ENCODE assay signal across 8 cellular contexts in the genomic region with DNA sequence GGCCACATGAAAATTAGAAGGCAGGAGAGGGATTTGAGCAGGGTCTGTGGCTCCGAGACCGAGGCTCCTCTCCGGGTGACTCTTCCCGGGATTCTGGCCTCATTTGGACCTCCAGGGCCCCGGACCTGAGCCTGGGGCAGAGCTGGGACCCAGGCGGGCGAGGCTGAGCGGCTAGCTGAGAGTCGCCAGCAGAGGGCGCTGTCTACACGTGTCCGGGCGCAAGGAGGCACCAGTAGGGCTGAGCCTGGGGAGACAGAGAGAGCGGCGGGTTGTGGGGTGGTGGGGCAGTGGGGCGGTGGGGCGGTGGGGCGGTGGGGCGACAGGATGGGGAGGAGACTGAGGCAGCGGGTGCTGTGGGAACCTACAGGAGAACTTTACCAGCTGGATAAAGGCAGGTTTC. TPM values are rescaled to one million over a fixed set of nuclear protein-coding genes. Genes with fewer than 3 reads are reported as not detected.
DNase-seq lines count a peak whose midpoint lies in the region; ATAC-seq, FAIRE-seq and TF ChIP-seq lines count a peak whose summit lies in the region.
"Not testable (repeated sequence)": the region's sequence is repeated elsewhere in the genome, so short reads cannot be mapped to it uniquely, and the experiment has no call there.

No MANE protein-coding gene starts in this region.

- not testable (repeated sequence) for H3K4me3 ChIP-seq in A549; RWPE2 (ENCODE audit: severe bottlenecking); psoas muscle

- H3K4me1 ChIP-seq in A549; RWPE2 (ENCODE audit: insufficient read depth, poor library complexity, severe bottlenecking); psoas muscle: not testable (repeated sequence)

- not testable (repeated sequence) for H3K27me3 Mint-ChIP-seq in activated naive CD8-positive, alpha-beta T cell treated with anti-CD3 and anti-CD28 coated beads, Interleukin-2, amount 50 U/mL, for 24 hours

- H3K27ac ChIP-seq in A549; RWPE2 (ENCODE audit: poor library complexity, severe bottlenecking); psoas muscle: not testable (repeated sequence)

- not testable (repeated sequence) for FAIRE-seq in A549 (lab: Jason Lieb, UNC)

- not testable (repeated sequence) for DNase-seq in A549 (ENCODE audit: low read depth in 1 of 2, low spot score in 1 of 2); RWPE2 (ENCODE audit: low spot score); activated naive CD8-positive, alpha-beta T cell treated with anti-CD3 and anti-CD28 coated beads, Interleukin-2, amount 50 U/mL, for 24 hours; left colon; psoas muscle

- intact Hi-C loops in left colon (cut with DNase I, micrococcal nuclease); psoas muscle (cut with DNase I): not testable (repeated sequence)

- peak; percentile 93 to 98 for ATAC-seq in A549
- ATAC-seq in GM18873 (IDR thresholded peaks at IDR 0.05; ENCODE audit: low FRiP score, unreplicated experiment) = peak; percentile 65
- peak; percentile 75 for ATAC-seq in GM21717 (IDR thresholded peaks at IDR 0.05; ENCODE audit: unreplicated experiment)
- peak; percentile 66 for ATAC-seq in HG03108 (IDR thresholded peaks at IDR 0.05; ENCODE audit: unreplicated experiment)
- ATAC-seq in RWPE2 (ENCODE audit: low read depth) = peak; percentile 96
- ATAC-seq in activated naive CD8-positive, alpha-beta T cell treated with anti-CD3 and anti-CD28 coated beads, Interleukin-2, amount 50 U/mL, for 24 hours = peak; percentile 94
- ATAC-seq in left colon = peak; percentile 94
- peak; percentile 96 to 99 (median 96) for ATAC-seq in psoas muscle

- H3K9me3 ChIP-seq in A549; RWPE2 (ENCODE audit: severe bottlenecking); psoas muscle: not testable (repeated sequence)

- CTCF ChIA-PET in A549 (lab: Yijun Ruan, JAX) = not testable (repeated sequence)

- not testable (repeated sequence) for H3K36me3 Mint-ChIP-seq in activated naive CD8-positive, alpha-beta T cell treated with anti-CD3 and anti-CD28 coated beads, Interleukin-2, amount 50 U/mL, for 24 hours (ENCODE audit: low read depth)

- H3K27me3 ChIP-seq in RWPE2 (ENCODE audit: insufficient read depth, poor library complexity, severe bottlenecking); psoas muscle (ENCODE audit: insufficient read depth in 3 of 3, low read length in 2 of 3): not testable (repeated sequence)

- H3K9me3 Mint-ChIP-seq in activated naive CD8-positive, alpha-beta T cell treated with anti-CD3 and anti-CD28 coated beads, Interleukin-2, amount 50 U/mL, for 24 hours = not testable (repeated sequence)

- WGBS in A549 (ENCODE audit: missing lambda C conversion rate) = no CpG with 5 or more reads among the region's 20 CpGs
- WGBS in psoas muscle, 3 donors = no CpG with 5 or more reads among the region's 20 CpGs

- not testable (repeated sequence) for H3K4me3 Mint-ChIP-seq in activated naive CD8-positive, alpha-beta T cell treated with anti-CD3 and anti-CD28 coated beads, Interleukin-2, amount 50 U/mL, for 24 hours

- not testable (repeated sequence) for H3K27ac Mint-ChIP-seq in activated naive CD8-positive, alpha-beta T cell treated with anti-CD3 and anti-CD28 coated beads, Interleukin-2, amount 50 U/mL, for 24 hours

- H3K36me3 ChIP-seq in RWPE2 (ENCODE audit: low read depth); psoas muscle (ENCODE audit: insufficient read depth in 1 of 2, low read depth in 1 of 2): not testable (repeated sequence)

- TF ChIP-seq CTCF in A549 (IDR thresholded peaks at IDR 0.05); RWPE2 (IDR thresholded peaks at IDR 0.05; ENCODE audit: poor library complexity, severe bottlenecking); psoas muscle (IDR thresholded peaks at IDR 0.05): not testable (repeated sequence)

- not testable (repeated sequence) for TF ChIP-seq POLR2A in A549 (IDR thresholded peaks at IDR 0.05; ENCODE audit: low read length)

- POLR2A ChIA-PET in A549 (lab: Yijun Ruan, JAX) = not testable (repeated sequence)

- not testable (repeated sequence) for H3K4me1 Mint-ChIP-seq in activated naive CD8-positive, alpha-beta T cell treated with anti-CD3 and anti-CD28 coated beads, Interleukin-2, amount 50 U/mL, for 24 hours

- not testable (repeated sequence) for TF ChIP-seq EP300 in A549 (IDR thresholded peaks at IDR 0.05)

- not testable (repeated sequence) for TF ChIP-seq RAD21 in A549 (conservative IDR thresholded peaks at IDR 0.05 in 1 of 2, IDR thresholded peaks at IDR 0.05 in 1 of 2)

- not testable (repeated sequence) for H3K4me2 ChIP-seq in A549

RNA-seq across cellular contexts. Expression of gene EPN2, which starts 34.7 kb away (rescaled TPM):
- polyA plus RNA-seq in A549 (2011; rRNA removed) = 32.7 and 33.8 TPM in 2 replicates
- polyA plus RNA-seq in A549 (2012; cell fraction: cytosol; rRNA removed) = 35.3 and 39.9 TPM in 2 replicates
- 77.1 and 85.8 TPM in 2 replicates for polyA plus RNA-seq in A549 (2012; cell fraction: nucleus; rRNA removed)
- polyA plus RNA-seq in A549 (2017; fragmentation: RNase III; extraction: RNeasy Plus Mini Kit Qiagen cat#74134 plus additional on column Dnase treatment) = 30.5 to 33.0 TPM (median 32.1 TPM) in 3 replicates
- polyA minus RNA-seq in A549 (2011; rRNA and poly(A)+ RNA removed) = 49.3 and 49.5 TPM in 2 replicates
- 10 to 100 TPM; 41.0 to 45.9 TPM for total RNA-seq in left colon
- total RNA-seq in psoas muscle = 10 to 100 TPM; 23.6 to 36.0 (median 26.9) TPM
- polyA plus RNA-seq in psoas muscle = 10 to 100 TPM; 11.6 to 27.2 (median 12.2) TPM
